In the genomic region with DNA sequence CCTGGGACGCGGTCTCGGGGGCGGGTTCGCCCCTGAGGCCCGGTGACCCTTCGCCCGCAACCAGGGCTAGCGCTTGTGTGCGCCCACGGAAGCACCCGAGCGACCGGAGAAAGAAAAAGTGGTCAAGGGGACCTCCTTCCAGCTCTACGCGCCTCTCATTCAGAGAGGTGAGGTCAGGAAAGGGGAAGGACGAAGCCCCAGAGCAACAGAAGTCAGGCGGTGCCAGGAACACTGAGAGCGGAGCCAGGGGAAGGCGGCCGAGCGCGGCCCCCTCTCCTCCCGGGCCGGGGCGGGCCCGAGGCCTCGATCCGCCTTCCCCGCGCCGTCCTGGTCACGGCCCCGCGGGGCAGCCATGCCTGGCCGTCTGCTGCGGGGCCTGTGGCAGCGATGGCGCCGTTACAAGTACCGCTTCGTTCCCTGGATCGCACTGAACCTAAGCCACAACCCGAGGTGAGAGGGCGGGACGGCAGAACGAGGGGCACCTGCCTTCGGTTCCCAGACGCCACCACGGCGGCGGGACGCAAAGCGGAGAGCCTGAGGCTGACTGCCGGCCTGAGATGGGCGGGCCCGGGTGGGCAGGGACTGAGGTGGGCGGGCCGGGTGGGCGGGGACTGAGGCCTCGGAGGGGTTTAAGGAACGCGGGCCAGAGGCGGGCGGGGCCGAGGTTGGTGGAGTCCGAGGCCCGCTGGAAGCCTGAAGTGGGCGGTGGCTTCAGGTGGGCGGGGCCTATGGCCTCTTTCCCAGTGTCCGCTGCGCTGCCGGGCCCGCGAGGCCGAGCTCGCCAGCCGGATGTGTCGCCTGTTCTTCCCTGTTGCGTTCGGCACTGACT, we compare ENCODE assay signal across 8 cellular contexts. TPM values are rescaled to one million over a fixed set of nuclear protein-coding genes. Genes with fewer than 3 reads are reported as not detected.
DNase-seq lines count a peak whose midpoint lies in the region; ATAC-seq, FAIRE-seq and TF ChIP-seq lines count a peak whose summit lies in the region.

A gene with protein sequence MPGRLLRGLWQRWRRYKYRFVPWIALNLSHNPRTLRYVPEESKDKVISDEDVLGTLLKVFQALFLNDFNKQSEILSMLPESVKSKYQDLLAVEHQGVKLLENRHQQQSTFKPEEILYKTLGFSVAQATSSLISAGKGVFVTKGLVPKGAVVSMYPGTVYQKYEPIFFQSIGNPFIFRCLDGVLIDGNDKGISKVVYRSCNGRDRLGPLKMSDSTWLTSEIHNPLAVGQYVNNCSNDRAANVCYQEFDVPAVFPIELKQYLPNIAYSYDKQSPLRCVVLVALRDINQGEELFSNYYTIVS (plus strand): TSS at position 303 of the 829 bp plus-strand sequence. CDS start 50 bp downstream, at position 353.

- no peaks in the 10 kb centered on the region for H3K9me1 ChIP-seq in keratinocyte (ENCODE audit: control insufficient read depth, extremely low read depth, insufficient read depth, low read length)

- H3K4me3 ChIP-seq in AG10803 (ENCODE audit: low read length) (peak within 1 kb of the TSS; percentile 74), keratinocyte (ENCODE audit: control insufficient read depth in 2 of 3, extremely low read depth in 1 of 3, insufficient read depth in 2 of 3, low read depth in 1 of 3, low read length in 3 of 3) (peak within 1 kb of the TSS; percentile 58 to 96 (median 91))

- H2AFZ ChIP-seq in keratinocyte (ENCODE audit: control insufficient read depth, low read length), result peak within 1 kb of the TSS; percentile 98

- dilution Hi-C loops in keratinocyte (cut with MboI; ENCODE audit: extremely low pct_ligation_motif_present, low sequenced_read_pairs), result no loop called here

- peak; percentile 96 for DNase-seq in AG10803 (ENCODE audit: low read depth)
- peak; percentile 85 to 97 for DNase-seq in NCI-H446 (lab: John Stamatoyannopoulos, UW)
- peak; percentile 73 for DNase-seq in activated CD4-positive, alpha-beta T cell treated with anti-CD3 and anti-CD28 coated beads for 1 hour
- peak; percentile 50 to 82 for DNase-seq in cerebellar nuclear complex (lab: John Stamatoyannopoulos, UW)
- DNase-seq in keratinocyte (ENCODE audit: low read depth, low spot score), result peak; percentile 56
- peak; percentile 85 to 97 (median 88) for DNase-seq in stimulated activated CD4-positive, alpha-beta T cell treated with anti-CD3 and anti-CD28 coated beads, Interleukin-12 subunit alpha, Interleukin-12 subunit beta, amount 100 ng/mL, for 48 hours (ENCODE audit: low read depth in 2 of 3, low spot score in 1 of 3)

- ATAC-seq in GM19043 (IDR thresholded peaks at IDR 0.05; ENCODE audit: low read depth, unreplicated experiment) (peak; percentile 76), HG03354 (IDR thresholded peaks at IDR 0.05; ENCODE audit: poor library complexity, severe bottlenecking, unreplicated experiment) (peak; percentile 88)

- no peaks in the 10 kb centered on the region for H3K79me2 ChIP-seq in keratinocyte (ENCODE audit: control insufficient read depth, insufficient read depth, low read length)

- no peaks in the 10 kb centered on the region for H3K9me3 ChIP-seq in keratinocyte (ENCODE audit: control insufficient read depth, low read depth, low read length)

- H3K27ac ChIP-seq in keratinocyte (ENCODE audit: control insufficient read depth, insufficient read depth, low read length), result peak within 1 kb of the TSS; percentile 98

- TF ChIP-seq CTCF in AG10803 (conservative IDR thresholded peaks at IDR 0.05; ENCODE audit: low read length) (no peak), keratinocyte (optimal IDR thresholded peaks at IDR 0.05 in 1 of 3, IDR thresholded peaks at IDR 0.05 in 1 of 3, conservative IDR thresholded peaks at IDR 0.05 in 1 of 3; ENCODE audit: extremely low read depth in 1 of 3, insufficient read depth in 2 of 3, low read length in 3 of 3) (no peak)

- no peaks in the 10 kb centered on the region for H3K27me3 ChIP-seq in keratinocyte (ENCODE audit: control insufficient read depth, extremely low read depth, insufficient read depth, low read length)

- peak within 1 kb of the TSS; percentile 97 for H3K9ac ChIP-seq in keratinocyte (ENCODE audit: control insufficient read depth, extremely low read depth, insufficient read depth, low read length)

- H4K20me1 ChIP-seq in keratinocyte (ENCODE audit: control insufficient read depth, extremely low read depth, insufficient read depth, low read length), result no peaks in the 10 kb centered on the region

- peaks cover 0 to 2% of the 10 kb centered on the region in 2 experiments for H3K36me3 ChIP-seq in keratinocyte (ENCODE audit: control insufficient read depth in 2 of 2, extremely low read depth in 1 of 2, insufficient read depth in 2 of 2, low read length in 2 of 2)

- H3K4me1 ChIP-seq in keratinocyte (ENCODE audit: control insufficient read depth, extremely low read depth, insufficient read depth, low read length), result peaks cover 16% of the 10 kb centered on the region

- no peak for FAIRE-seq in keratinocyte (lab: Jason Lieb, UNC)

- H3K4me2 ChIP-seq in keratinocyte (ENCODE audit: control insufficient read depth, extremely low read depth, insufficient read depth, low read depth, low read length), result peak within 1 kb of the TSS; percentile 97

RNA-seq across cellular contexts. Expression of the gene that starts here (rescaled TPM):
- polyA plus RNA-seq in keratinocyte, result 3.4 to 4.7 TPM (median 3.6 TPM) in 3 replicates
- polyA plus RNA-seq in keratinocyte (2011; ENCODE audit: low read depth), result 0.67 TPM
- polyA plus RNA-seq in keratinocyte (2011; cell fraction: cytosol; rRNA removed), result 2.5 and 5.4 TPM in 2 replicates
- polyA plus RNA-seq in keratinocyte (2011; cell fraction: nucleus; rRNA removed), result 1.3 and 1.9 TPM in 2 replicates
- polyA plus RNA-seq in keratinocyte (2012; ENCODE audit: low replicate concordance), result 3.1 and 4.1 TPM in 2 replicates
- 0.96 to 2.7 TPM in 2 of 3 replicates, not detected in the other for polyA minus RNA-seq in keratinocyte
- polyA minus RNA-seq in keratinocyte (2011; cell fraction: cytosol; rRNA and poly(A)+ RNA removed), result 5.4 TPM
- polyA minus RNA-seq in keratinocyte (2011; cell fraction: nucleus; rRNA and poly(A)+ RNA removed), result not detected in 2 replicates

Comparison
In these comparisons a context has a peak if more than half of its experiments do, and no peak if none do; other contexts are left out.
1. Peak in every context shown above with its lines: DNase-seq, ATAC-seq, H3K4me3 ChIP-seq and H3K27ac ChIP-seq.